In genomic region chr1:19444399-19445021, GRCh38 we compare ENCODE assay signal across 15 cellular contexts. TPM values are rescaled to one million over a fixed set of nuclear protein-coding genes. Genes with fewer than 3 reads are reported as not detected.
DNase-seq lines count a peak whose midpoint lies in the region; ATAC-seq and TF ChIP-seq lines count a peak whose summit lies in the region.
"Had no signal": no experiment of that assay in that cellular context is flagged by ENCODE, and none has a peak within 500 bp of the region (broad histone marks: within the 10 kb centered on the region; RNA-seq: fewer than 3 reads in every experiment).

No MANE protein-coding gene starts in this region.

- no peak for TF ChIP-seq POLR2A in tibial nerve (IDR thresholded peaks at IDR 0.05)

- no TSS peak for BruUV-seq in MCF 10A (replicated peaks; lab: Mats Ljungman, UMichigan)
- no TSS peak for BruUV-seq in mammary epithelial cell (replicated peaks; lab: Mats Ljungman, UMichigan)
- BruUV-seq in PC-9 (replicated peaks; lab: Mats Ljungman, UMichigan), result no TSS peak

- H3K36me3 Mint-ChIP-seq in MCF 10A (ENCODE audit: insufficient read depth, unreplicated experiment), result peaks cover 18% of the 10 kb centered on the region
- peaks cover 12% of the 10 kb centered on the region for H3K36me3 Mint-ChIP-seq in activated naive CD8-positive, alpha-beta T cell treated with anti-CD3 and anti-CD28 coated beads, Interleukin-2, amount 10 ng/mL, durations not matched to agents 7 days and 5 days

- peak in 1 of 2 donors; percentile 28 for TF ChIP-seq EP300 in tibial nerve (IDR thresholded peaks at IDR 0.05)

- no peaks in the 10 kb centered on the region for H3K27me3 Mint-ChIP-seq in MCF 10A (ENCODE audit: insufficient read depth, unreplicated experiment)
- H3K27me3 Mint-ChIP-seq in activated naive CD8-positive, alpha-beta T cell treated with anti-CD3 and anti-CD28 coated beads, Interleukin-2, amount 10 ng/mL, durations not matched to agents 7 days and 5 days, result no peaks in the 10 kb centered on the region

- H3K27me3 ChIP-seq in mammary epithelial cell (ENCODE audit: insufficient read depth, low read length) (no peaks in the 10 kb centered on the region), muscle layer of colon (ENCODE audit: control insufficient read depth in 1 of 2, insufficient read depth in 2 of 2, low read length in 2 of 2) (no peaks in the 10 kb centered on the region), tibial nerve (no peaks in the 10 kb centered on the region), PC-9 (ENCODE audit: insufficient read depth, low read depth) (no peaks in the 10 kb centered on the region)
- H3K27me3 ChIP-seq: pancreas, upper lobe of right lung had no signal

- no peaks in the 10 kb centered on the region for H3K9me3 Mint-ChIP-seq in MCF 10A (ENCODE audit: unreplicated experiment)
- H3K9me3 Mint-ChIP-seq in activated naive CD8-positive, alpha-beta T cell treated with anti-CD3 and anti-CD28 coated beads, Interleukin-2, amount 10 ng/mL, durations not matched to agents 7 days and 5 days, result no peaks in the 10 kb centered on the region

- WGBS in mammary epithelial cell (ENCODE audit: low coverage, missing lambda C conversion rate), result 78% methylated on average over 10 of the region's 10 CpGs
- 59 to 68% methylated on average over 10 of the region's 10 CpGs for WGBS in tibial nerve, 2 donors

- H3K27ac ChIP-seq in mammary epithelial cell (ENCODE audit: insufficient read depth, low read depth, low read length) (no peak overlapping the region), muscle layer of colon (ENCODE audit: low read depth, low read length) (peak overlapping the region; percentile 68), tibial nerve (peak overlapping the region in 3 of 4 donors; percentile 28 to 76 (median 71)), PC-9 (no peak overlapping the region)
- H3K27ac ChIP-seq: upper lobe of right lung had no signal

- no peak overlapping the region for H3K4me3 ChIP-seq in mammary epithelial cell (replicated peaks in 1 of 3; ENCODE audit: insufficient read depth in 1 of 3, low read depth in 2 of 3, low read length in 3 of 3)
- no peak overlapping the region for H3K4me3 ChIP-seq in muscle layer of colon (ENCODE audit: low read depth in 1 of 2, low read length in 2 of 2)
- no peak overlapping the region for H3K4me3 ChIP-seq in tibial nerve
- no peak overlapping the region for H3K4me3 ChIP-seq in PC-9
- H3K4me3 ChIP-seq: pancreas, upper lobe of right lung had no signal

- no peak for ATAC-seq in activated naive CD8-positive, alpha-beta T cell treated with anti-CD3 and anti-CD28 coated beads, Interleukin-2, amount 10 ng/mL, durations not matched to agents 7 days and 5 days (ENCODE audit: low read depth)
- ATAC-seq in GM19023 (IDR thresholded peaks at IDR 0.05; ENCODE audit: unreplicated experiment), result no peak
- ATAC-seq: HCT116, left colon, pancreas, upper lobe of right lung had no signal

- H3K79me2 ChIP-seq in mammary epithelial cell (ENCODE audit: insufficient read depth, low read length), result peaks cover 93% of the 10 kb centered on the region
- H3K79me2 ChIP-seq in PC-9 (ENCODE audit: low read depth), result peaks cover 81% of the 10 kb centered on the region

- peaks cover 26% of the 10 kb centered on the region; the same call in 1 of the 2 replicates for H3F3A ChIP-seq in PC-9 (ENCODE audit: insufficient read depth, low read depth)

- TF ChIP-seq CTCF in MCF 10A (IDR thresholded peaks at IDR 0.05; ENCODE audit: unreplicated experiment), result no peak
- TF ChIP-seq CTCF in mammary epithelial cell (conservative IDR thresholded peaks at IDR 0.05 in 1 of 2, IDR thresholded peaks at IDR 0.05 in 1 of 2; ENCODE audit: extremely low read depth in 1 of 2, insufficient read depth in 1 of 2, low read depth in 1 of 2, low read length in 2 of 2), result no peak
- no peak for TF ChIP-seq CTCF in tibial nerve (IDR thresholded peaks at IDR 0.05)
- TF ChIP-seq CTCF in GM10248 (IDR thresholded peaks at IDR 0.05; ENCODE audit: control extremely low read depth, extremely low read depth, low read depth, missing control alignments), result no peak
- no peak for TF ChIP-seq CTCF in PC-9 (conservative IDR thresholded peaks at IDR 0.05)

- POLR2A ChIA-PET in MCF 10A (lab: Yijun Ruan, JAX) (interaction anchor here (0.8 to 1.1 kb wide), 2 partner anchors 41 to 42 kb away, joined by 3 read pairs; partner anchors contain the start of gene CAPZB), GM10248 (lab: Yijun Ruan, JAX) (no interaction called here), PC-9 (lab: Charles Lee; ENCODE audit: unreplicated experiment) (interaction anchor here (0.7 kb wide), 1 partner anchor 11 kb away, joined by 3 read pairs; no protein-coding TSS in a partner anchor)
- POLR2A ChIA-PET in activated naive CD8-positive, alpha-beta T cell treated with anti-CD3 and anti-CD28 coated beads, Interleukin-2, amount 10 ng/mL, durations not matched to agents 7 days and 5 days (lab: Charles Lee), result no interaction called here

- no peak overlapping the region for H3K4me3 Mint-ChIP-seq in MCF 10A (ENCODE audit: unreplicated experiment)
- no peak overlapping the region for H3K4me3 Mint-ChIP-seq in activated naive CD8-positive, alpha-beta T cell treated with anti-CD3 and anti-CD28 coated beads, Interleukin-2, amount 10 ng/mL, durations not matched to agents 7 days and 5 days

- in situ Hi-C loops in mammary epithelial cell (cut with MboI; ENCODE audit: low sequenced_read_pairs in 2 of 2), result no loop called here

- dilution Hi-C loops in mammary epithelial cell (cut with HindIII; ENCODE audit: low sequenced_read_pairs), result loop anchor here (5.0 kb wide), 2 partner anchors 32 to 153 kb away; a partner anchor contains a TSS

- H3K4me2 ChIP-seq in mammary epithelial cell (ENCODE audit: insufficient read depth, low read depth, low read length) (no peak overlapping the region), PC-9 (no peak overlapping the region)

- no peak overlapping the region for H2AFZ ChIP-seq in mammary epithelial cell (ENCODE audit: low read depth, low read length)
- H2AFZ ChIP-seq in PC-9, result no peak overlapping the region

- H3K9ac ChIP-seq in mammary epithelial cell (ENCODE audit: insufficient read depth, low read length) (no peak overlapping the region), muscle layer of colon (ENCODE audit: low read length) (no peak overlapping the region)

- CTCF ChIA-PET in MCF 10A (lab: Yijun Ruan, JAX), result interaction anchor here (1.0 kb wide), 1 partner anchor 20 kb away, joined by 3 read pairs; no protein-coding TSS in a partner anchor
- CTCF ChIA-PET in mammary epithelial cell (lab: Charles Lee; ENCODE audit: low non-redundant PET), result no interaction called here
- CTCF ChIA-PET in GM10248 (lab: Yijun Ruan, JAX), result interaction anchor here (1.2 kb wide), 1 partner anchor 10 kb away, joined by 3 read pairs; no protein-coding TSS in a partner anchor
- CTCF ChIA-PET in PC-9 (lab: Charles Lee), result interaction anchor here (0.6 kb wide), 1 partner anchor 13 kb away, joined by 12 read pairs; no protein-coding TSS in a partner anchor

- H3K4me1 Mint-ChIP-seq in MCF 10A (ENCODE audit: insufficient read depth, unreplicated experiment), result peaks cover 58% of the 10 kb centered on the region
- peaks cover 61% of the 10 kb centered on the region for H3K4me1 Mint-ChIP-seq in activated naive CD8-positive, alpha-beta T cell treated with anti-CD3 and anti-CD28 coated beads, Interleukin-2, amount 10 ng/mL, durations not matched to agents 7 days and 5 days

- no peak for DNase-seq in MCF 10A (ENCODE audit: unreplicated experiment)
- DNase-seq in mammary epithelial cell, result no peak
- no peak for DNase-seq in activated naive CD8-positive, alpha-beta T cell treated with anti-CD3 and anti-CD28 coated beads, Interleukin-2, amount 10 ng/mL, durations not matched to agents 7 days and 5 days
- no peak for DNase-seq in tibial nerve (ENCODE audit: low spot score in 2 of 2)
- no peak for DNase-seq in GM10248 (ENCODE audit: extremely low spot score)
- DNase-seq in PC-9, result no peak
- DNase-seq: central memory CD4-positive, alpha-beta T cell; left colon; NCI-H1436 treated with DMSO at 0.1 percent for 48 hours; pancreas; stimulated activated CD4-positive, alpha-beta T cell treated with anti-CD3 and anti-CD28 coated beads, Interleukin-4, amount 100 ng/mL, for 24 hours; upper lobe of right lung had no signal

- H3K4me1 ChIP-seq in mammary epithelial cell (ENCODE audit: insufficient read depth, low read length) (peaks cover 54% of the 10 kb centered on the region), muscle layer of colon (ENCODE audit: insufficient read depth, low read length) (peaks cover 86% of the 10 kb centered on the region), tibial nerve (peaks cover 0 to 92% (median 67%) of the 10 kb centered on the region in 4 donors), PC-9 (replicated peaks; ENCODE audit: insufficient read depth) (peaks cover 40% of the 10 kb centered on the region)

- no peaks in the 10 kb centered on the region for H3K36me3 ChIP-seq in mammary epithelial cell (ENCODE audit: insufficient read depth, low read length)
- no peaks in the 10 kb centered on the region for H3K36me3 ChIP-seq in muscle layer of colon (ENCODE audit: insufficient read depth, low read length)
- H3K36me3 ChIP-seq in tibial nerve, result peaks cover 0 to 6% (median 0%) of the 10 kb centered on the region in 3 donors
- no peaks in the 10 kb centered on the region for H3K36me3 ChIP-seq in PC-9 (ENCODE audit: low read depth)
- H3K36me3 ChIP-seq: pancreas, upper lobe of right lung had no signal

- peak overlapping the region; percentile 90 for H3K27ac Mint-ChIP-seq in MCF 10A (ENCODE audit: low read depth, unreplicated experiment)
- H3K27ac Mint-ChIP-seq in activated naive CD8-positive, alpha-beta T cell treated with anti-CD3 and anti-CD28 coated beads, Interleukin-2, amount 10 ng/mL, durations not matched to agents 7 days and 5 days, result peak overlapping the region; percentile 17

- H3K9me2 ChIP-seq in PC-9 (ENCODE audit: insufficient read depth), result no peaks in the 10 kb centered on the region

- intact Hi-C loops in MCF 10A (cut with micrococcal nuclease) (loop anchor here (5.0 kb wide), 1 partner anchor 43 kb away; the partner anchor contains the start of gene CAPZB), mammary epithelial cell (cut with micrococcal nuclease) (no loop called here), PC-9 (cut with micrococcal nuclease; ENCODE audit: unreplicated experiment) (no loop called here)

- H3K9me3 ChIP-seq in mammary epithelial cell (replicated peaks; ENCODE audit: insufficient read depth, low read length), result no peaks in the 10 kb centered on the region
- no peaks in the 10 kb centered on the region for H3K9me3 ChIP-seq in muscle layer of colon (ENCODE audit: low read length)
- H3K9me3 ChIP-seq in tibial nerve, result no peaks in the 10 kb centered on the region
- no peaks in the 10 kb centered on the region for H3K9me3 ChIP-seq in PC-9 (ENCODE audit: insufficient read depth, low read depth)
- H3K9me3 ChIP-seq: pancreas, upper lobe of right lung had no signal

- H4K20me1 ChIP-seq in mammary epithelial cell (ENCODE audit: insufficient read depth, low read length) (no peaks in the 10 kb centered on the region), PC-9 (ENCODE audit: insufficient read depth) (peaks cover 20% of the 10 kb centered on the region)

RNA-seq across cellular contexts. Expression of gene CAPZB, which starts 40.8 kb away (rescaled TPM):
- total RNA-seq in MCF 10A (2022) (252 and 259 TPM in 2 replicates), mammary epithelial cell (100 to 1,000 TPM; 134 to 309 TPM), tibial nerve (100 to 1,000 TPM in 1 of 4 donors, 10 to 100 TPM in 3; 58.2 to 109 (median 96.7) TPM), PC-9 (2021) (222 and 274 TPM in 2 replicates)
- 337 TPM for polyA plus RNA-seq in mammary epithelial cell
- 222 TPM for polyA minus RNA-seq in mammary epithelial cell
- total RNA-seq in activated naive CD8-positive, alpha-beta T cell treated with anti-CD3 and anti-CD28 coated beads, Interleukin-2, amount 10 ng/mL, durations not matched to agents 7 days and 5 days, result 100 to 1,000 TPM; 395 to 412 TPM

Comparison
In these comparisons a context has a peak if more than half of its experiments do, and no peak if none do; other contexts are left out.
1. H3K27ac ChIP-seq: peak in muscle layer of colon (single experiment) and tibial nerve (3 of 4); none in mammary epithelial cell (single experiment) and PC-9 (single experiment).
2. POLR2A ChIA-PET loops: an anchor here in MCF 10A (0.8 to 1.1 kb wide) and PC-9 (0.7 kb wide); none called in activated naive CD8-positive, alpha-beta T cell treated with anti-CD3 and anti-CD28 coated beads, Interleukin-2, amount 10 ng/mL, durations not matched to agents 7 days and 5 days and GM10248.